Comparison of ENCODE assay signal across 17 cellular contexts in genomic region chr11:11668781-11669180, GRCh38.
A peak's percentile ranks its signal among the peaks of the same experiment; 100 is the strongest.
DNase-seq lines count a peak whose midpoint lies in the region; ATAC-seq lines count a peak whose summit lies in the region.
"Had no signal": no experiment of that assay in that cellular context is flagged by ENCODE, and none has a peak within 500 bp of the region (broad histone marks: within the 10 kb centered on the region; RNA-seq: fewer than 3 reads in every experiment).

No MANE protein-coding gene starts in this region.

- H3K27me3 ChIP-seq in muscle layer of colon (ENCODE audit: control insufficient read depth in 1 of 2, insufficient read depth in 2 of 2, low read length in 2 of 2): no peaks in the 10 kb centered on the region

- H3K4me3 ChIP-seq in muscle layer of colon (ENCODE audit: low read depth in 1 of 2, low read length in 2 of 2): no peak overlapping the region
- H3K4me3 ChIP-seq: A549 had no signal

- ATAC-seq in GM18519 (IDR thresholded peaks at IDR 0.05; ENCODE audit: low FRiP score, unreplicated experiment) (no peak), GM19463 (IDR thresholded peaks at IDR 0.05; ENCODE audit: unreplicated experiment) (no peak)
- ATAC-seq: A549 had no signal

- H3K9ac ChIP-seq in muscle layer of colon (ENCODE audit: low read length): no peak overlapping the region

- no peaks in the 10 kb centered on the region for H3K36me3 ChIP-seq in muscle layer of colon (ENCODE audit: insufficient read depth, low read length)

- peaks cover 47% of the 10 kb centered on the region for H3K4me1 ChIP-seq in muscle layer of colon (ENCODE audit: insufficient read depth, low read length)
- H3K4me1 ChIP-seq: A549, Caco-2 had no signal

- H3K9me3 ChIP-seq in muscle layer of colon (ENCODE audit: low read length): no peaks in the 10 kb centered on the region
- H3K9me3 ChIP-seq: Caco-2 had no signal

- peak; percentile 3 for DNase-seq in DMS 273 (lab: John Stamatoyannopoulos, UW; ENCODE audit: unreplicated experiment)
- DNase-seq in DMS 273 treated with DMSO at 0.1 percent for 48 hours (lab: John Stamatoyannopoulos, UW): no peak
- peak; percentile 51 for DNase-seq in NCI-H69 (lab: John Stamatoyannopoulos, UW)
- no peak for DNase-seq in T-helper 1 cell
- DNase-seq: AML-193; Caco-2; CD4-positive, alpha-beta T cell; DMS53; DND-41; EL; H9 had no signal

- H3K27ac ChIP-seq in muscle layer of colon (ENCODE audit: low read depth, low read length): peak overlapping the region; percentile 43
- H3K27ac ChIP-seq: 22Rv1, A549, C4-2B had no signal

Comparison
In these comparisons a context has a peak if more than half of its experiments do, and no peak if none do; other contexts are left out.
1. DNase-seq: peak in DMS 273 (single experiment) and NCI-H69 (single experiment); none in DMS 273 treated with DMSO at 0.1 percent for 48 hours (single experiment) and T-helper 1 cell (0 of 5).